ENCODE assay signal across 13 cellular contexts in the genomic region with DNA sequence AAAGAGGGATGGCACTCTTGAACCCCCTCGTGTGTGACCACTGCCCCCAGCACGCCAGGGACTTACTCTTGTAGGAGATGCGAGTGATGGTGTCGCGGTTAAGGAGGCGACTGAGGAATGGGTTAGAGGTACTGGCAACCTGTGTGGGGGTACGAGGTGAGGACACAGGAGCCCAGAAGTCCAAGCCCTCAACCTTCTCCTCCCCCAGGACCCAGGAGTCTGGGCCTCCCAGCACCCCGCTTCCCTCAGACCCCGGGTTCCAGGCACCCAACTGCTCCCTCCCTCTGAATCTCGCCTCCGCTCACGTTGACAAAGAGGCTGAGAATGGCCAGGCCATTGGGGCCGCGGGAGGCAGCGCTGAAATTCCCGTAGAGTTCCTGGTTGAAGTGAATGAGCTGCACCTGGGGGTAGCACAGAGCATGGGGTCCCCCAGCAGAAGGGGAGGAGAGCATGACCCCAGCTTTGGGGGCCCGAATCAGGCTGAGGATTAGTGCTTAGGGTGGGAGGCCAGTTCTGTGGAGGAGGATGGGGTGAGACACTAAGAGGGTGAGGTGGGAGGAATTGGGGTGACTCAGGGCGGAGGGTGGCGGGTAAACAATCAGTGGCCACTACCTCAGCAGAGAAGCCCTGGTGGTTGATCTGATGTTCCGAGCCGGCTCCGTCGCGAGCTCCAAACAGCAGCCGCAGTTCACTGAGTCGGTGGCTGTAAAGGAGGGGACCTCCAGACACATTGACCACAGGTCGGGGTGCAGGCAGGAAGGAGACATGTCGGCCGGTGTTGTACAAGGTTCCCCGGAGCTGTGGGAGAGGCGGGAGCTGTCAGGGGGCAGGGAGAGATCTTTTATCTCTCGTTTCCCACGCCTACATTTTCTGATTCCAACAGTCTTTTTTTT. TPM values are rescaled to one million over a fixed set of nuclear protein-coding genes. Genes with fewer than 3 reads are reported as not detected.
DNase-seq lines count a peak whose midpoint lies in the region; ATAC-seq, FAIRE-seq and TF ChIP-seq lines count a peak whose summit lies in the region.
"Had no signal": no experiment of that assay in that cellular context is flagged by ENCODE, and none has a peak within 500 bp of the region (broad histone marks: within the 10 kb centered on the region; RNA-seq: fewer than 3 reads in every experiment).

No MANE protein-coding gene starts in this region.

- TF ChIP-seq CTCF in PC-9 (conservative IDR thresholded peaks at IDR 0.05) (no peak), H1 (IDR thresholded peaks at IDR 0.05; ENCODE audit: control extremely low read depth in 1 of 3, insufficient read depth in 1 of 3, low read depth in 1 of 3, low read length in 3 of 3) (no peak), sigmoid colon (IDR thresholded peaks at IDR 0.05) (no peak)

- TF ChIP-seq POLR2A in H1 (IDR thresholded peaks at IDR 0.05; ENCODE audit: control extremely low read depth in 1 of 2, low read depth in 2 of 2, low read length in 2 of 2) (no peak), sigmoid colon (IDR thresholded peaks at IDR 0.05) (no peak)

- H3F3A ChIP-seq in PC-9 (ENCODE audit: insufficient read depth, low read depth): peaks cover 28% of the 10 kb centered on the region

- H3K9me3 Mint-ChIP-seq in activated CD4-positive, alpha-beta T cell treated with anti-CD3 and anti-CD28 coated beads, Interleukin-2, amount 10 ng/mL, durations not matched to agents 24 days and 14 days: no peaks in the 10 kb centered on the region

- no peak for TF ChIP-seq RAD21 in H1 (IDR thresholded peaks at IDR 0.05 in 1 of 2, conservative IDR thresholded peaks at IDR 0.05 in 1 of 2; ENCODE audit: low read depth in 2 of 2, low read length in 2 of 2)

- peaks cover 17% of the 10 kb centered on the region for H3K4me1 ChIP-seq in PC-9 (replicated peaks; ENCODE audit: insufficient read depth)
- peaks cover 5 to 27% (median 16%) of the 10 kb centered on the region in 4 experiments for H3K4me1 ChIP-seq in H1 (replicated peaks in 1 of 4; ENCODE audit: control insufficient read depth in 3 of 4, insufficient read depth in 4 of 4, low read length in 3 of 4)
- peaks cover 0 to 33% (median 23%) of the 10 kb centered on the region in 4 donors for H3K4me1 ChIP-seq in sigmoid colon

- POLR2A ChIA-PET in PC-9 (lab: Charles Lee; ENCODE audit: unreplicated experiment) (interaction anchor here (0.5 kb wide), 1 partner anchor 32 kb away, joined by 3 read pairs; no protein-coding TSS in a partner anchor), H1 (lab: Charles Lee; ENCODE audit: partially characterized antibody) (interaction anchor here (0.8 to 5.6 kb wide), 5 partner anchors 9 to 99 kb away, joined by 3 to 28 read pairs (median 4); a partner anchor contains a TSS)

- no peak for FAIRE-seq in H1 (lab: Jason Lieb, UNC)
- FAIRE-seq: A204.1, HTR-8/SVneo, RCC 7860 had no signal

- peak overlapping the region; percentile 5 for H2BK120ac ChIP-seq in H1 (replicated peaks; ENCODE audit: low read depth, low read length)

- H4K91ac ChIP-seq in H1 (replicated peaks; ENCODE audit: insufficient read length, low read length): peak overlapping the region; percentile 87

- peak overlapping the region; percentile 20; the same call in 1 of the 2 replicates for H2BK5ac ChIP-seq in H1 (ENCODE audit: low read depth, low read length)

- peak; percentile 64 for DNase-seq in activated CD4-positive, alpha-beta T cell treated with anti-CD3 and anti-CD28 coated beads, Interleukin-2, amount 10 ng/mL, durations not matched to agents 24 days and 14 days
- no peak for DNase-seq in activated CD4-positive, alpha-beta T cell treated with anti-CD3 and anti-CD28 coated beads, Interleukin-2, amount 50 U/mL, for 1 hour
- DNase-seq in PC-9 (peak in 1 of 2 experiments; percentile 48), H1 (ENCODE audit: low read depth in 1 of 2, low spot score in 2 of 2) (no peak), sigmoid colon (no peak), OCI-M2 (lab: John Stamatoyannopoulos, UW; ENCODE audit: unreplicated experiment) (no peak)
- DNase-seq: hippocampal formation, NCI-H2081 treated with DMSO at 0.1 percent for 48 hours had no signal

- peak overlapping the region; percentile 74; the same call in 1 of the 2 replicates for H2BK20ac ChIP-seq in H1 (ENCODE audit: low read length)

- H3K79me1 ChIP-seq in H1 (ENCODE audit: low read depth, low read length): no peaks in the 10 kb centered on the region

- H3K4me2 ChIP-seq in PC-9 (peak overlapping the region; percentile 69), H1 (ENCODE audit: insufficient read depth in 1 of 2, low read depth in 2 of 2, low read length in 2 of 2) (peak overlapping the region in 1 of 2 experiments; percentile 94; a peak in 2 of 4 replicates)

- no peak overlapping the region for H3K14ac ChIP-seq in H1 (ENCODE audit: insufficient read length)

- H3K18ac ChIP-seq in H1 (ENCODE audit: extremely low read depth, low read length): peak overlapping the region; percentile 65

- CTCF ChIA-PET in PC-9 (lab: Charles Lee): interaction anchor here (0.5 to 0.6 kb wide), 2 partner anchors 13 to 353 kb away, joined by 3 to 4 read pairs; a partner anchor contains a TSS
- CTCF ChIA-PET in H1 (lab: Charles Lee; ENCODE audit: partially characterized antibody): interaction anchor here (0.6 to 1.5 kb wide), 6 partner anchors 9 to 203 kb away, joined by 3 to 4 read pairs (median 3); no protein-coding TSS in a partner anchor

- ATAC-seq in GM21367 (IDR thresholded peaks at IDR 0.05; ENCODE audit: unreplicated experiment) (no peak), HG03439 (IDR thresholded peaks at IDR 0.05; ENCODE audit: unreplicated experiment) (no peak)

- H4K5ac ChIP-seq in H1 (ENCODE audit: insufficient read length, low read depth, low read length): peak overlapping the region; percentile 11

- H3K4ac ChIP-seq in H1 (replicated peaks; ENCODE audit: insufficient read length, low read depth, low read length): peak overlapping the region; percentile 63

- no peaks in the 10 kb centered on the region for H3K9me3 ChIP-seq in PC-9 (ENCODE audit: insufficient read depth, low read depth)
- H3K9me3 ChIP-seq in H1 (ENCODE audit: insufficient read depth in 2 of 2, low read depth in 1 of 2, low read length in 1 of 2): no peaks in the 10 kb centered on the region
- no peaks in the 10 kb centered on the region for H3K9me3 ChIP-seq in sigmoid colon

- H3K27ac Mint-ChIP-seq in activated CD4-positive, alpha-beta T cell treated with anti-CD3 and anti-CD28 coated beads, Interleukin-2, amount 10 ng/mL, durations not matched to agents 24 days and 14 days: peak overlapping the region; percentile 77

- H3K79me2 ChIP-seq in PC-9 (ENCODE audit: low read depth): peaks cover 11% of the 10 kb centered on the region
- H3K79me2 ChIP-seq in H1 (ENCODE audit: control insufficient read depth in 1 of 2, insufficient read depth in 2 of 2, low read length in 2 of 2): peaks cover 0 to 11% of the 10 kb centered on the region in 2 experiments; a peak in 2 of 4 replicates

- peaks cover 2% of the 10 kb centered on the region for H3K27me3 Mint-ChIP-seq in activated CD4-positive, alpha-beta T cell treated with anti-CD3 and anti-CD28 coated beads, Interleukin-2, amount 10 ng/mL, durations not matched to agents 24 days and 14 days

- H3K4me3 ChIP-seq in PC-9 (peak overlapping the region; percentile 39; the same call in 1 of the 2 replicates), H1 (ENCODE audit: extremely low read depth in 1 of 4, insufficient read depth in 2 of 4, low read depth in 3 of 4, low read length in 4 of 4) (no peak overlapping the region; a peak in 1 of 8 replicates), sigmoid colon (no peak overlapping the region)

- H3K36me3 ChIP-seq in PC-9 (ENCODE audit: low read depth): no peaks in the 10 kb centered on the region
- H3K36me3 ChIP-seq in H1 (ENCODE audit: control insufficient read depth in 2 of 4, insufficient read depth in 4 of 4, low read length in 3 of 4): no peaks in the 10 kb centered on the region
- H3K36me3 ChIP-seq in sigmoid colon: no peaks in the 10 kb centered on the region

- TF ChIP-seq EP300 in H1 (IDR thresholded peaks at IDR 0.05; ENCODE audit: borderline replicate concordance in 1 of 2, low read depth in 2 of 2, low read length in 2 of 2) (no peak), sigmoid colon (IDR thresholded peaks at IDR 0.05) (no peak)

- H3K27ac ChIP-seq in PC-9 (no peak overlapping the region), H1 (ENCODE audit: low read depth, low read length) (0 out of 2 replicates have a peak overlapping the region, but pooled peaks have one; percentile 3), sigmoid colon (peak overlapping the region in 3 of 4 donors; percentile 91 to 99 (median 93))

- H2AK5ac ChIP-seq in H1 (ENCODE audit: low read depth, low read length): 0 out of 2 replicates have a peak overlapping the region, but pooled peaks have one; percentile 33

- no peak overlapping the region for H2BK15ac ChIP-seq in H1 (ENCODE audit: low read length)

- peaks cover 2% of the 10 kb centered on the region for H3K36me3 Mint-ChIP-seq in activated CD4-positive, alpha-beta T cell treated with anti-CD3 and anti-CD28 coated beads, Interleukin-2, amount 10 ng/mL, durations not matched to agents 24 days and 14 days (ENCODE audit: low read depth)

- peak overlapping the region; percentile 97 for H2BK12ac ChIP-seq in H1 (ENCODE audit: low read depth, low read length)

- H3K27me3 ChIP-seq in PC-9 (ENCODE audit: insufficient read depth, low read depth) (no peaks in the 10 kb centered on the region), H1 (replicated peaks in 1 of 4; ENCODE audit: control insufficient read depth in 3 of 4, extremely low read depth in 1 of 4, insufficient read depth in 3 of 4, low read length in 3 of 4) (peaks cover 0 to 2% (median 0%) of the 10 kb centered on the region in 4 experiments; a peak in 2 of 7 replicates), sigmoid colon (no peaks in the 10 kb centered on the region)

- 84% methylated on average over 23 of the region's 33 CpGs; no CpG with 5 or more reads in 1 of the 2 experiments for WGBS in H1 (ENCODE audit: extremely low coverage in 1 of 2, insufficient coverage in 1 of 2, insufficient read length in 1 of 2, insufficient replicate concordance in 2 of 2, low coverage in 1 of 2, low lambda C conversion rate in 2 of 2, missing lambda C conversion rate in 1 of 2), 2 experiments
- 68 to 77% methylated on average over 33 of the region's 33 CpGs for WGBS in sigmoid colon, 2 donors

- peaks cover 23% of the 10 kb centered on the region for H3K23me2 ChIP-seq in H1 (ENCODE audit: low read depth, low read length)

- peaks cover 36% of the 10 kb centered on the region for H3K4me1 Mint-ChIP-seq in activated CD4-positive, alpha-beta T cell treated with anti-CD3 and anti-CD28 coated beads, Interleukin-2, amount 10 ng/mL, durations not matched to agents 24 days and 14 days

- intact Hi-C loops in activated CD4-positive, alpha-beta T cell treated with anti-CD3 and anti-CD28 coated beads, Interleukin-2, amount 10 ng/mL, durations not matched to agents 24 days and 14 days (cut with micrococcal nuclease): loop anchor here (5.0 to 10.0 kb wide), 7 partner anchors 307 to 1238 kb away; a partner anchor contains a TSS
- intact Hi-C loops in PC-9 (cut with micrococcal nuclease; ENCODE audit: unreplicated experiment): loop anchor here (5.0 to 10.0 kb wide), 3 partner anchors 98 to 355 kb away; a partner anchor contains a TSS
- intact Hi-C loops in sigmoid colon (cut with DNase I): loop anchor here (10.0 kb wide), 2 partner anchors 325 to 835 kb away; a partner anchor contains a TSS

- no peak overlapping the region for H3K9ac ChIP-seq in H1 (replicated peaks in 1 of 4; ENCODE audit: extremely low read depth in 1 of 4, low read depth in 3 of 4, low read length in 3 of 4)

- BruUV-seq in PC-9 (replicated peaks; lab: Mats Ljungman, UMichigan): no TSS peak

- H3K56ac ChIP-seq in H1 (replicated peaks; ENCODE audit: insufficient read length, low read depth, low read length): peak overlapping the region; percentile 9

- H4K8ac ChIP-seq in H1 (ENCODE audit: extremely low read depth, insufficient read depth, low read length): peak overlapping the region; percentile 76

- H3K23ac ChIP-seq in H1 (ENCODE audit: insufficient read length): no peak overlapping the region

- H2AFZ ChIP-seq in PC-9: peak overlapping the region; percentile 64; the same call in 1 of the 2 replicates
- H2AFZ ChIP-seq in H1 (ENCODE audit: low read length): no peak overlapping the region

- H3K9me2 ChIP-seq in PC-9 (ENCODE audit: insufficient read depth): no peaks in the 10 kb centered on the region

- H3K4me3 Mint-ChIP-seq in activated CD4-positive, alpha-beta T cell treated with anti-CD3 and anti-CD28 coated beads, Interleukin-2, amount 10 ng/mL, durations not matched to agents 24 days and 14 days: no peak overlapping the region

- H4K20me1 ChIP-seq in PC-9 (ENCODE audit: insufficient read depth): no peaks in the 10 kb centered on the region
- no peaks in the 10 kb centered on the region for H4K20me1 ChIP-seq in H1 (replicated peaks in 1 of 2; ENCODE audit: control insufficient read depth in 1 of 2, insufficient read depth in 2 of 2, low read length in 2 of 2)

RNA-seq across cellular contexts. Expression of a gene that starts 2.5 kb away (rescaled TPM):
- 10.7 and 11.2 TPM in 2 replicates for total RNA-seq in activated CD4-positive, alpha-beta T cell treated with anti-CD3 and anti-CD28 coated beads, Interleukin-2, amount 10 ng/mL, durations not matched to agents 24 days and 14 days
- 48.2 and 48.6 TPM in 2 replicates for total RNA-seq in PC-9 (2021)
- 8.3 and 9.9 TPM in 2 replicates for total RNA-seq in H1 (2021; fragmentation: NEBNext Ultra II Directional; extraction: Animal tissue kit (Norgen Biotek cat#: 25700))
- polyA plus RNA-seq in H1 (2011; rRNA removed): 7.5 and 8.2 TPM in 2 replicates
- polyA plus RNA-seq in H1 (2011; cell fraction: cytosol; rRNA removed): 4.7 TPM
- 7.8 TPM for polyA plus RNA-seq in H1 (2011; cell fraction: nucleus; rRNA removed)
- 6.7 to 12.3 TPM (median 10.9 TPM) in 4 replicates for polyA plus RNA-seq in H1 (2012, experiment 1 of 2)
- polyA plus RNA-seq in H1 (2012, experiment 2 of 2): 12.0 TPM
- 4.4 TPM for polyA plus RNA-seq in H1 (2013, experiment 1 of 2)
- 5.6 TPM for polyA plus RNA-seq in H1 (2013, experiment 2 of 2)
- 3.9 and 5.5 TPM in 2 replicates for polyA minus RNA-seq in H1 (2011; rRNA and poly(A)+ RNA removed)
- 9.2 TPM for polyA minus RNA-seq in H1 (2011; cell fraction: cytosol; rRNA and poly(A)+ RNA removed)
- polyA minus RNA-seq in H1 (2011; cell fraction: nucleus; rRNA and poly(A)+ RNA removed): 9.2 TPM
- 10 to 100 TPM; 10.5 to 14.1 (median 11.9) TPM for total RNA-seq in sigmoid colon
- polyA plus RNA-seq in sigmoid colon: 10 to 100 TPM in 1 of 3 donors, 1 to 10 TPM in 2; 6.2 to 10.2 (median 9.8) TPM

RNA-seq across cellular contexts. Expression of a gene that starts 6.3 kb away (rescaled TPM):
- 10.9 and 12.5 TPM in 2 replicates for total RNA-seq in activated CD4-positive, alpha-beta T cell treated with anti-CD3 and anti-CD28 coated beads, Interleukin-2, amount 10 ng/mL, durations not matched to agents 24 days and 14 days
- total RNA-seq in PC-9 (2021) (11.0 and 12.2 TPM in 2 replicates), sigmoid colon (10 to 100 TPM in 3 of 4 donors, 1 to 10 TPM in 1; 10.0 to 29.6 (median 14.7) TPM)
- 51.7 and 53.0 TPM in 2 replicates for total RNA-seq in H1 (2021; fragmentation: NEBNext Ultra II Directional; extraction: Animal tissue kit (Norgen Biotek cat#: 25700))
- polyA plus RNA-seq in H1 (2011; rRNA removed) (71.4 and 78.9 TPM in 2 replicates), sigmoid colon (10 to 100 TPM in 2 of 3 donors, 1 to 10 TPM in 1; 2.1 to 13.2 (median 11.6) TPM)
- 62.3 TPM for polyA plus RNA-seq in H1 (2011; cell fraction: cytosol; rRNA removed)
- polyA plus RNA-seq in H1 (2011; cell fraction: nucleus; rRNA removed): 77.1 TPM
- polyA plus RNA-seq in H1 (2012, experiment 1 of 2): 78.7 to 120 TPM (median 114 TPM) in 4 replicates
- 89.3 TPM for polyA plus RNA-seq in H1 (2012, experiment 2 of 2)
- 127 TPM for polyA plus RNA-seq in H1 (2013, experiment 1 of 2)
- polyA plus RNA-seq in H1 (2013, experiment 2 of 2): 134 TPM
- 18.5 and 21.1 TPM in 2 replicates for polyA minus RNA-seq in H1 (2011; rRNA and poly(A)+ RNA removed)
- polyA minus RNA-seq in H1 (2011; cell fraction: cytosol; rRNA and poly(A)+ RNA removed): 18.4 TPM
- 19.0 TPM for polyA minus RNA-seq in H1 (2011; cell fraction: nucleus; rRNA and poly(A)+ RNA removed)

RNA-seq across cellular contexts. Expression of a gene that starts 20.4 kb away (rescaled TPM):
- 36.4 and 39.0 TPM in 2 replicates for total RNA-seq in activated CD4-positive, alpha-beta T cell treated with anti-CD3 and anti-CD28 coated beads, Interleukin-2, amount 10 ng/mL, durations not matched to agents 24 days and 14 days
- 18.4 and 20.0 TPM in 2 replicates for total RNA-seq in PC-9 (2021)
- 60.9 and 61.6 TPM in 2 replicates for total RNA-seq in H1 (2021; fragmentation: NEBNext Ultra II Directional; extraction: Animal tissue kit (Norgen Biotek cat#: 25700))
- 43.9 and 81.8 TPM in 2 replicates for polyA plus RNA-seq in H1 (2011; rRNA removed)
- 48.1 TPM for polyA plus RNA-seq in H1 (2011; cell fraction: cytosol; rRNA removed)
- polyA plus RNA-seq in H1 (2011; cell fraction: nucleus; rRNA removed): 85.3 TPM
- 43.7 to 47.8 TPM (median 45.2 TPM) in 4 replicates for polyA plus RNA-seq in H1 (2012, experiment 1 of 2)
- polyA plus RNA-seq in H1 (2012, experiment 2 of 2): 41.5 TPM
- 28.9 TPM for polyA plus RNA-seq in H1 (2013, experiment 1 of 2)
- 25.8 TPM for polyA plus RNA-seq in H1 (2013, experiment 2 of 2)
- polyA minus RNA-seq in H1 (2011; rRNA and poly(A)+ RNA removed): 21.2 and 25.9 TPM in 2 replicates
- 37.9 TPM for polyA minus RNA-seq in H1 (2011; cell fraction: cytosol; rRNA and poly(A)+ RNA removed)
- polyA minus RNA-seq in H1 (2011; cell fraction: nucleus; rRNA and poly(A)+ RNA removed): 55.2 TPM
- 10 to 100 TPM in 3 of 4 donors, 1 to 10 TPM in 1; 10.0 to 16.9 (median 12.8) TPM for total RNA-seq in sigmoid colon
- polyA plus RNA-seq in sigmoid colon: 10 to 100 TPM; 18.0 to 45.6 (median 33.5) TPM

RNA-seq across cellular contexts. Expression of a gene that starts 20.8 kb away (rescaled TPM):
- total RNA-seq in activated CD4-positive, alpha-beta T cell treated with anti-CD3 and anti-CD28 coated beads, Interleukin-2, amount 10 ng/mL, durations not matched to agents 24 days and 14 days: 1,885 and 1,938 TPM in 2 replicates
- total RNA-seq in PC-9 (2021) (1,618 and 1,710 TPM in 2 replicates), sigmoid colon (1,000 to 10,000 TPM; 2,699 to 3,791 (median 2,810) TPM)
- 1,669 and 1,693 TPM in 2 replicates for total RNA-seq in H1 (2021; fragmentation: NEBNext Ultra II Directional; extraction: Animal tissue kit (Norgen Biotek cat#: 25700))
- polyA plus RNA-seq in H1 (2011; rRNA removed) (2,789 and 3,426 TPM in 2 replicates), sigmoid colon (1,000 to 10,000 TPM; 2,118 to 3,330 (median 2,641) TPM)
- 2,747 TPM for polyA plus RNA-seq in H1 (2011; cell fraction: cytosol; rRNA removed)
- 1,998 TPM for polyA plus RNA-seq in H1 (2011; cell fraction: nucleus; rRNA removed)
- 1,368 to 3,492 TPM (median 2,780 TPM) in 4 replicates for polyA plus RNA-seq in H1 (2012, experiment 1 of 2)
- polyA plus RNA-seq in H1 (2012, experiment 2 of 2): 5,563 TPM
- polyA plus RNA-seq in H1 (2013, experiment 1 of 2): 2,312 TPM
- polyA plus RNA-seq in H1 (2013, experiment 2 of 2): 2,245 TPM
- 621 and 624 TPM in 2 replicates for polyA minus RNA-seq in H1 (2011; rRNA and poly(A)+ RNA removed)
- polyA minus RNA-seq in H1 (2011; cell fraction: cytosol; rRNA and poly(A)+ RNA removed): 738 TPM
- polyA minus RNA-seq in H1 (2011; cell fraction: nucleus; rRNA and poly(A)+ RNA removed): 950 TPM

RNA-seq across cellular contexts. Expression of a gene that starts 24.9 kb away (rescaled TPM):
- 5.1 and 6.4 TPM in 2 replicates for total RNA-seq in activated CD4-positive, alpha-beta T cell treated with anti-CD3 and anti-CD28 coated beads, Interleukin-2, amount 10 ng/mL, durations not matched to agents 24 days and 14 days
- 12.3 and 17.4 TPM in 2 replicates for total RNA-seq in PC-9 (2021)
- 5.3 and 6.5 TPM in 2 replicates for total RNA-seq in H1 (2021; fragmentation: NEBNext Ultra II Directional; extraction: Animal tissue kit (Norgen Biotek cat#: 25700))
- 1.8 and 2.5 TPM in 2 replicates for polyA plus RNA-seq in H1 (2011; rRNA removed)
- 3.0 TPM for polyA plus RNA-seq in H1 (2011; cell fraction: cytosol; rRNA removed)
- 5.5 TPM for polyA plus RNA-seq in H1 (2011; cell fraction: nucleus; rRNA removed)
- 3.1 to 4.6 TPM (median 3.9 TPM) in 4 replicates for polyA plus RNA-seq in H1 (2012, experiment 1 of 2)
- polyA plus RNA-seq in H1 (2012, experiment 2 of 2): 1.4 TPM
- 3.6 TPM for polyA plus RNA-seq in H1 (2013, experiment 1 of 2)
- polyA plus RNA-seq in H1 (2013, experiment 2 of 2): 2.4 TPM
- 1.1 TPM in 2 replicates for polyA minus RNA-seq in H1 (2011; rRNA and poly(A)+ RNA removed)
- polyA minus RNA-seq in H1 (2011; cell fraction: cytosol; rRNA and poly(A)+ RNA removed): 2.1 TPM
- 2.4 TPM for polyA minus RNA-seq in H1 (2011; cell fraction: nucleus; rRNA and poly(A)+ RNA removed)
- total RNA-seq in sigmoid colon: not detected
- polyA plus RNA-seq in sigmoid colon: 100 to 1,000 TPM; 109 to 168 (median 125) TPM
